8 cellular contexts compared by ENCODE assay signal in the genomic region with DNA sequence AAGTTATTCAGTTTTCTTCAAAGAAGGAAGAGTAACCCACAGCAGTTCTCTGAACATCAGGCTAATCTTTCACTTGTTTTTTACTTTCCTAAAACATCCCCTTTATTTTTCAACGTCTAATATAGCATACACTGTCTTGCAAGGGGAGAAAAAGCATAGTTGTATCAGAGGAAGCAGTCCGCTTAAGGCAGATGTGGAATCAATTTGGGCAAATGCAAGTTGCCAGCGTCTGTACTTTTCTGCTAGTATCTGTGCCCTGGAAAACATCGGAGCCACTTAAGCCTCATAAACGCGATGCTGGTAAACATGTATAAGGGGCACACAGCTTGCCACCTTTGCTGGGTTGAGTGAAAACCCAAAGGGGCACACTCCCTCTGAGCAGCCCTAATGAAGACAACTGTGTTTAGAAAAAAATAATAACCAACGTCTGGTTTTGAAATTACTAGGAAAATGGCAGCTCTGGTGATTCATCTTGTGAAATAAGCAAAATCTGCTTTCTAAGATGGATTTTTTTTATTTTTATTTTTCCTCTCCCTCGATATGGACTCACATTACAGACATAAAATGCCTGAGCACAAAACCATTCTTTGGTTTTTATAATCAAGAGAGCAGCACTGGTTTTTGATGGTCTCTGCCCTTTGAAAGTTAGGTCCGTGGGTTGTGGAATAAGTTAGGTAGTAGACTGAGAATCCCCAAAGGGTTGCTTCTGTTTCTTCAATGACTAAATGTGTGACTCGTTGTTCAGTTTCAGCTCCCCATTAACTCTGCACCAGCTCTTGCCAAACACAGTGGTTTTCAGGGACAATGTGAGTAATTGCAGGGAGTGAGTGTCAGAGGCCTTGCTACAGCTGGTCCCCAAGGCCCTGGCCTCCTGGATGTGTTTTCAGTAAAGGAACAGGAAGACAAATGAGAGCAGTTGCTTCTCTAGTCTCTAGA. TPM values are rescaled to one million over a fixed set of nuclear protein-coding genes. Genes with fewer than 3 reads are reported as not detected.
DNase-seq lines count a peak whose midpoint lies in the region; ATAC-seq and TF ChIP-seq lines count a peak whose summit lies in the region.

No MANE protein-coding gene starts in this region.

- TF ChIP-seq POLR2A in suprapubic skin (IDR thresholded peaks at IDR 0.05) = no peak

- H3K36me3 ChIP-seq in smooth muscle cell (ENCODE audit: low read depth) (no peaks in the 10 kb centered on the region), suprapubic skin (no peaks in the 10 kb centered on the region)

- H4K20me1 ChIP-seq in smooth muscle cell (ENCODE audit: low read depth) = no peaks in the 10 kb centered on the region

- ATAC-seq in GM19467 (IDR thresholded peaks at IDR 0.05; ENCODE audit: unreplicated experiment) = peak; percentile 91
- peak; percentile 95 for ATAC-seq in HG03460 (IDR thresholded peaks at IDR 0.05; ENCODE audit: unreplicated experiment)

- no peak for TF ChIP-seq EP300 in suprapubic skin (IDR thresholded peaks at IDR 0.05)

- 61% methylated on average over 10 of the region's 10 CpGs for WGBS in smooth muscle cell (ENCODE audit: low lambda C conversion rate)
- 48% methylated on average over 10 of the region's 10 CpGs for WGBS in suprapubic skin

- H3F3A ChIP-seq in smooth muscle cell (ENCODE audit: low read depth) = peaks cover 7% of the 10 kb centered on the region

- H3K79me2 ChIP-seq in smooth muscle cell (ENCODE audit: low read depth) = no peaks in the 10 kb centered on the region

- no peak overlapping the region for H3K9ac ChIP-seq in smooth muscle cell (ENCODE audit: low read depth)

- TF ChIP-seq CTCF in smooth muscle cell (IDR thresholded peaks at IDR 0.05; ENCODE audit: borderline replicate concordance, insufficient read depth, poor library complexity, severe bottlenecking) (no peak), suprapubic skin (IDR thresholded peaks at IDR 0.05) (no peak)

- H3K27me3 ChIP-seq in smooth muscle cell (ENCODE audit: low read depth) (no peaks in the 10 kb centered on the region), suprapubic skin (no peaks in the 10 kb centered on the region)

- H3K27ac ChIP-seq in smooth muscle cell (ENCODE audit: low read depth) (peak overlapping the region; percentile 69), suprapubic skin (no peak overlapping the region)

- peak overlapping the region; percentile 75 for H3K4me2 ChIP-seq in smooth muscle cell

- no peak overlapping the region for H3K4me3 ChIP-seq in smooth muscle cell
- H3K4me3 ChIP-seq in suprapubic skin = no peak overlapping the region

- H3K9me3 ChIP-seq in smooth muscle cell (replicated peaks; ENCODE audit: low read depth) (no peaks in the 10 kb centered on the region), suprapubic skin (no peaks in the 10 kb centered on the region)

- H2AFZ ChIP-seq in smooth muscle cell (ENCODE audit: low read depth) = peak overlapping the region; percentile 77

- H3K4me1 ChIP-seq in smooth muscle cell (ENCODE audit: low read depth) (peaks cover 5% of the 10 kb centered on the region), suprapubic skin (peaks cover 9% of the 10 kb centered on the region)

- DNase-seq in ELR (ENCODE audit: low read depth) (peak; percentile 55), astrocyte of the hippocampus (ENCODE audit: low read depth, low spot score) (peak; percentile 43), smooth muscle cell (lab: John Stamatoyannopoulos, UW; ENCODE audit: unreplicated experiment) (no peak), SW480 (ENCODE audit: low spot score) (no peak), NCI-H187 (lab: John Stamatoyannopoulos, UW) (no peak), suprapubic skin (ENCODE audit: low spot score in 2 of 2) (no peak)

RNA-seq across cellular contexts. Expression of gene SMIM20, which starts 24.5 kb away (rescaled TPM):
- total RNA-seq in smooth muscle cell (44.0 and 52.1 TPM in 2 replicates), suprapubic skin (10 to 100 TPM; 12.2 to 17.1 (median 15.1) TPM)
- 40.9 and 46.5 TPM in 2 replicates for polyA plus RNA-seq in smooth muscle cell

Comparison
In these comparisons a context has a peak if more than half of its experiments do, and no peak if none do; other contexts are left out.
1. DNase-seq: peak in ELR (single experiment) and astrocyte of the hippocampus (single experiment); none in smooth muscle cell (single experiment), SW480 (single experiment), NCI-H187 (0 of 2) and suprapubic skin (0 of 2).